8 cellular contexts compared by ENCODE assay signal in genomic region chr3:173221010-173221409, GRCh38.
DNase-seq lines count a peak whose midpoint lies in the region; ATAC-seq and TF ChIP-seq lines count a peak whose summit lies in the region.
"Had no signal": no experiment of that assay in that cellular context is flagged by ENCODE, and none has a peak within 500 bp of the region (broad histone marks: within the 10 kb centered on the region; RNA-seq: fewer than 3 reads in every experiment).

No MANE protein-coding gene starts in this region.

- no peak overlapping the region for H3K9ac ChIP-seq in adipocyte (ENCODE audit: low read length)

- H3K36me3 Mint-ChIP-seq in mesothelial cell of epicardium, result no peaks in the 10 kb centered on the region

- H3K27me3 Mint-ChIP-seq in mesothelial cell of epicardium (ENCODE audit: low read depth), result no peaks in the 10 kb centered on the region

- ATAC-seq in left lobe of liver, result no peak
- no peak for ATAC-seq in HG03565 (IDR thresholded peaks at IDR 0.05; ENCODE audit: unreplicated experiment)
- ATAC-seq: lower lobe of right lung had no signal

- H3K27ac Mint-ChIP-seq in mesothelial cell of epicardium, result no peak overlapping the region

- H3K27me3 ChIP-seq in adipocyte (replicated peaks; ENCODE audit: control insufficient read depth, insufficient read depth, low read length), result no peaks in the 10 kb centered on the region

- no peak overlapping the region for H3K4me3 Mint-ChIP-seq in mesothelial cell of epicardium

- no peak overlapping the region for H3K4me3 ChIP-seq in adipocyte (ENCODE audit: low read length)
- H3K4me3 ChIP-seq: lower lobe of right lung had no signal

- H3K9me3 Mint-ChIP-seq in mesothelial cell of epicardium, result peaks cover 38% of the 10 kb centered on the region

- H3K36me3 ChIP-seq in adipocyte (ENCODE audit: control insufficient read depth, insufficient read depth, low read length, severe bottlenecking), result no peaks in the 10 kb centered on the region
- H3K36me3 ChIP-seq: lower lobe of right lung had no signal

- peak; percentile 12 for DNase-seq in GM03348 (ENCODE audit: low spot score)
- peak; percentile 42 for DNase-seq in HT1080 (ENCODE audit: low read depth)
- peak; percentile 34 for DNase-seq in adipocyte (ENCODE audit: low read depth)
- no peak for DNase-seq in mesothelial cell of epicardium (ENCODE audit: low spot score in 2 of 2, unreplicated experiment in 2 of 2)
- no peak for DNase-seq in left lobe of liver (ENCODE audit: low spot score)
- DNase-seq in activated effector memory CD4-positive, alpha-beta T cell treated with Interleukin-2 at 50 U/mL for 16 hours, result no peak
- DNase-seq: lower lobe of right lung had no signal

- H3K4me1 Mint-ChIP-seq in mesothelial cell of epicardium, result no peaks in the 10 kb centered on the region

- peak; percentile 27 for TF ChIP-seq CTCF in mesothelial cell of epicardium (IDR thresholded peaks at IDR 0.05; ENCODE audit: unreplicated experiment)

- no peaks in the 10 kb centered on the region for H3K4me1 ChIP-seq in adipocyte (ENCODE audit: control insufficient read depth, insufficient read depth, low read length)
- H3K4me1 ChIP-seq: lower lobe of right lung had no signal

- peaks cover 6% of the 10 kb centered on the region for H3K9me3 ChIP-seq in adipocyte (ENCODE audit: control insufficient read depth, low read length)
- H3K9me3 ChIP-seq: lower lobe of right lung had no signal

Comparison
In these comparisons a context has a peak if more than half of its experiments do, and no peak if none do; other contexts are left out.
1. DNase-seq: peak in GM03348 (single experiment), HT1080 (single experiment) and adipocyte (single experiment); none in mesothelial cell of epicardium (0 of 2), left lobe of liver (single experiment) and activated effector memory CD4-positive, alpha-beta T cell treated with Interleukin-2 at 50 U/mL for 16 hours (single experiment).